Comparison of ENCODE assay signal across 34 cellular contexts in the genomic region with DNA sequence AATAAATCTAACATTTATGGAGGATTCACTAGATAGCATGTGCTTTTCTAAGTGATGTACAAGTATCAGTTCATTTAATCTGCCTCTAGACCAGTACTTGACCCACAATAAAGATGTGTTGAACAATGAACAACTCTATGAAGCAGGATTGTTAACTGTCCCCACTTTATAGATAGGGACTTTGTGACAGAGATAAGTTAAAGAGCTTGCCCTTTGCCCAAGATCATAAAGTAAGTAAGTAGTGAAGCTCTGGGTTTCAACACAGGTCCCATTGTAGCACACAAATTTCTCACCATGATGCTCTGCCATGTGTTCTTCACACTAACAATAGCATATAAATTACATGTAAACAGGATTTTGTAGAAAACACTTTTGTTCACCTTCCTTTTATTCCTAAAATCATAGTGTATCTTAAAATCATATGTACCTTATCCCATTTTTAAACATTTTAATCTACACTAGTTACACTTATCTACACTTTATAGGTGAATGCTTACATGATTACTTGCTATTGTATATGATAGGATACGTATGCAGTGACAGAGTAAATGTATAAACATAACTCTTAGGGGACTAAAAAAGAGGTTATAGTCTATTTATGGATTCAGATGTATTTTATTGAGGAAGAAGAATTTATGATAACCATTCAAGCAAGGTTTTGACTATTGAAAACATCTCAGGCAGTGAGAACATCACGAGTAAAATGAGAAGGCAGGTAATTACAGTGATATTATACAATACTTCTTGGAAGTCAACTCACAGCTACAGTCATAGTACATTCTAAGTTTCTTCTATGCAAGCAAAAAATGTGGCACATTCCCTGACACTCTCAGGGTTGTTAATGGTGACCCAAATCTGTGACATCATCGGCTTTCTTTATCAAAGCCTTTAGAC.
"Had no signal": no experiment of that assay in that cellular context is flagged by ENCODE, and none has a peak within 500 bp of the region (broad histone marks: within the 10 kb centered on the region; RNA-seq: fewer than 3 reads in every experiment).

No MANE protein-coding gene starts in this region.

- DNase-seq: activated B cell treated with CpG ODN at 0.5 μM for 24 hours; activated CD4-positive, alpha-beta memory T cell treated with anti-CD3 and anti-CD28 coated beads for 36 hours; activated CD4-positive, alpha-beta T cell treated with anti-CD3 and anti-CD28 coated beads for 4 hours; activated CD4-positive, alpha-beta T cell treated with anti-CD3 and anti-CD28 coated beads, Interleukin-2, amount 10 ng/mL, durations not matched to agents 24 days and 14 days; activated CD4-positive, alpha-beta T cell treated with anti-CD3 and anti-CD28 coated beads, Interleukin-2, amount 50 U/mL, for 1 hour; activated CD4-positive, alpha-beta T cell treated with anti-CD3 and anti-CD28 coated beads, Interleukin-2, amount 50 U/mL, for 4 hours; activated CD4-positive, CD25-positive, alpha-beta regulatory T cell treated with anti-CD3 and anti-CD28 coated beads, Interleukin-2, amount 50 U/mL, for 72 hours; activated CD8-positive, alpha-beta memory T cell treated with anti-CD3 and anti-CD28 coated beads, Interleukin-2, amount 50 U/mL, for 4 hours; activated CD8-positive, alpha-beta T cell treated with anti-CD3 and anti-CD28 coated beads for 36 hours; activated effector memory CD4-positive, alpha-beta T cell treated with anti-CD3 and anti-CD28 coated beads, Interleukin-2, amount 50 U/mL, for 16 hours; activated gamma-delta T cell treated with Interleukin-2 at 50 U/mL for 16 hours; activated naive CD4-positive, alpha-beta T cell; activated naive CD4-positive, alpha-beta T cell treated with anti-CD3 and anti-CD28 coated beads for 36 hours; activated naive CD4-positive, alpha-beta T cell treated with anti-CD3 and anti-CD28 coated beads, Interleukin-2, amount 50 U/mL, for 16 hours; activated naive CD8-positive, alpha-beta T cell treated with anti-CD3 and anti-CD28 coated beads for 36 hours; activated T-cell treated with anti-CD3 and anti-CD28 coated beads for 4 hours; activated T-cell treated with anti-CD3 and anti-CD28 coated beads, Interleukin-2, amount 50 U/mL, for 1 hour; activated T-cell treated with anti-CD3 and anti-CD28 coated beads, Interleukin-2, amount 50 U/mL, for 4 hours; activated T-cell treated with anti-CD3 and anti-CD28 coated beads, Interleukin-2, amount 50 U/mL, for 72 hours; adrenal gland; amniotic stem cell; aorta; body of pancreas; brain microvascular endothelial cell; central memory CD4-positive, alpha-beta T cell; T-helper 1 cell; T-helper 2 cell; T-helper 9 cell had no signal

- H3K27ac ChIP-seq: adrenal gland, body of pancreas, brain microvascular endothelial cell, breast epithelium, VCaP had no signal

- H3K36me3 ChIP-seq: adrenal gland, brain microvascular endothelial cell, breast epithelium had no signal

- H3K9me3 ChIP-seq: adrenal gland, body of pancreas, breast epithelium had no signal

- H3K27me3 ChIP-seq: adrenal gland, body of pancreas, brain microvascular endothelial cell, breast epithelium had no signal

- ATAC-seq: activated CD8-positive, alpha-beta T cell treated with anti-CD3 and anti-CD28 coated beads for 36 hours; activated naive CD4-positive, alpha-beta T cell treated with anti-CD3 and anti-CD28 coated beads, Interleukin-2, amount 50 U/mL, for 72 hours; activated T-cell treated with anti-CD3 and anti-CD28 coated beads, Interleukin-2, amount 50 U/mL, for 4 hours; activated T-cell treated with anti-CD3 and anti-CD28 coated beads, Interleukin-2, amount 50 U/mL, for 72 hours; activated T-helper 17 cell treated with anti-CD3 and anti-CD28 coated beads, Interleukin-2, amount 50 U/mL, for 72 hours; body of pancreas had no signal

- H3K4me1 ChIP-seq: adrenal gland, body of pancreas, breast epithelium had no signal

- FAIRE-seq: astrocyte, TTC549 had no signal

- H3K4me3 ChIP-seq: adrenal gland, body of pancreas, breast epithelium had no signal
